26 cellular contexts compared by ENCODE assay signal in the genomic region with DNA sequence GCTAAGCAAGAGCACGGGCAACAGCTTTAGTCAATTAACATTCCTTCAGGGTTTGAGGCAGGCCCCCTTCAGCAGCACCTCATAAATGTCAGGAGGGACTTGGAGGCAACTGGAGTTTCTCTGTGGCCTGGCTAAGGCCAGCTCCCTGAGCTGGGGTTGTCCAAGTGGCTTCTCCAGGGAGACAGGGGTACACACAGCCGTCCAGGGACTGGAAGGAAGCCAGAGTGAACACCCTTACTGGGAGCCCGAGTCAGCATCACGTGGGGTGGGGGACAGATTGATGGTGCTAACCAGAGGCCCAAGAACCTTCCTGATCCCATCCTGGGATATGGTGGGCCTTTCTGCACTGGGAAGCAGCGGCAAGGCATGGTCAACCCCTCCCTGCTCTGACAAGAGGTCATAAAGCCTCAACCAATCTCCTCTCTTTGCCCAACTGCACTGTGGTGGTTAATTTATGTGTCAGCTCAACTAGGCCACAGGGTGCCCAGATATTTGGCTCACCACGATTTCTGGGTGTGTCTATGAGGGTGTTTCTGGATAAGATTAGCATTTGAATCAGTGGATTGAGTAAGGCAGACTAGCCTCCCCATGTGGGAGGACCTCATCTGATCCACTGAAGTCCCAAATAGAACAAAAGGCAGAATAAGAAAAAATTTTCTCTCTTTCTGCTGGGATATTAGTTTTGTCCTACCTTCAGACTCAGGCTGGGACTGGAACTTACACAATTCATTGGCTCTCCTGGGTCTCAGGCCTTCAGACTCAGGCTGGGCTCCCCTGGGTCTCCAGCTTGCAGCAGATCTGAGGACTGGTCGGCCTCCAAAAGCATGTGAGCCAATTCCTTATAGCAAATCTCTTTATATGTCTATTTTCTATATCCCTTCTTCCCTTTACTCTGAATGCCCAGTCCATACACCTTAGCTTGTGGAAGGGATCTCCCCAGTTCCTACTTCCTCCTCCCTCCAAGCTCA.
A peak's percentile ranks its signal among the peaks of the same experiment; 100 is the strongest.
DNase-seq lines count a peak whose midpoint lies in the region; ATAC-seq, FAIRE-seq and TF ChIP-seq lines count a peak whose summit lies in the region.
"Had no signal": no experiment of that assay in that cellular context is flagged by ENCODE, and none has a peak within 500 bp of the region (broad histone marks: within the 10 kb centered on the region; RNA-seq: fewer than 3 reads in every experiment).

No MANE protein-coding gene starts in this region.

- H3K36me3 ChIP-seq in RWPE2 (ENCODE audit: low read depth) = no peaks in the 10 kb centered on the region
- H3K36me3 ChIP-seq: BLaER1 treated with 17β-estradiol and CSF1 and Interleukin-3, amounts not matched to agents 10 nM and 100 nM; gastrocnemius medialis; SJSA1; thoracic aorta had no signal

- no peak overlapping the region for H3K27ac Mint-ChIP-seq in activated CD4-positive, alpha-beta T cell treated with anti-CD3 and anti-CD28 coated beads, Interleukin-2, amount 10 ng/mL, durations not matched to agents 24 days and 14 days
- H3K27ac Mint-ChIP-seq in activated naive CD4-positive, alpha-beta T cell treated with anti-CD3 and anti-CD28 coated beads, Interleukin-2, amount 10 ng/mL, durations not matched to agents 7 days and 5 days = no peak overlapping the region
- H3K27ac Mint-ChIP-seq: activated CD4-positive, alpha-beta T cell treated with anti-CD3 and anti-CD28 coated beads for 36 hours had no signal

- no peak for TF ChIP-seq POLR2A in GM12891 (IDR thresholded peaks at IDR 0.05; ENCODE audit: low read depth, low read length)

- no peak overlapping the region for H3K4me3 Mint-ChIP-seq in activated CD4-positive, alpha-beta T cell treated with anti-CD3 and anti-CD28 coated beads, Interleukin-2, amount 10 ng/mL, durations not matched to agents 24 days and 14 days
- H3K4me3 Mint-ChIP-seq in activated naive CD4-positive, alpha-beta T cell treated with anti-CD3 and anti-CD28 coated beads, Interleukin-2, amount 10 ng/mL, durations not matched to agents 7 days and 5 days = no peak overlapping the region
- H3K4me3 Mint-ChIP-seq: activated CD4-positive, alpha-beta T cell treated with anti-CD3 and anti-CD28 coated beads for 36 hours; naive B cell had no signal

- no peaks in the 10 kb centered on the region for H3K9me3 ChIP-seq in RWPE2 (ENCODE audit: severe bottlenecking)
- H3K9me3 ChIP-seq: BLaER1 treated with 17β-estradiol and CSF1 and Interleukin-3, amounts not matched to agents 10 nM and 100 nM; gastrocnemius medialis; SJSA1; thoracic aorta had no signal

- no peaks in the 10 kb centered on the region for H3K36me3 Mint-ChIP-seq in activated CD4-positive, alpha-beta T cell treated with anti-CD3 and anti-CD28 coated beads, Interleukin-2, amount 10 ng/mL, durations not matched to agents 24 days and 14 days (ENCODE audit: low read depth)
- no peaks in the 10 kb centered on the region for H3K36me3 Mint-ChIP-seq in activated naive CD4-positive, alpha-beta T cell treated with anti-CD3 and anti-CD28 coated beads, Interleukin-2, amount 10 ng/mL, durations not matched to agents 7 days and 5 days
- H3K36me3 Mint-ChIP-seq: naive B cell had no signal

- no peak overlapping the region for H3K4me3 ChIP-seq in RWPE2 (ENCODE audit: severe bottlenecking)
- H3K4me3 ChIP-seq in fibroblast of villous mesenchyme (ENCODE audit: low read depth, low read length) = no peak overlapping the region
- H3K4me3 ChIP-seq: BLaER1 treated with 17β-estradiol and CSF1 and Interleukin-3, amounts not matched to agents 10 nM and 100 nM; gastrocnemius medialis; SJSA1; thoracic aorta had no signal

- ATAC-seq in RWPE2 (ENCODE audit: low read depth) = peak; percentile 20; the same call in 1 of the 3 replicates
- ATAC-seq in sciatic nerve = peak; percentile 24
- ATAC-seq: activated CD4-positive, alpha-beta T cell treated with anti-CD3 and anti-CD28 coated beads for 36 hours; gastrocnemius medialis; HCT116; left lobe of liver had no signal

- H3K27ac ChIP-seq in RWPE2 (ENCODE audit: poor library complexity, severe bottlenecking) = no peak overlapping the region
- H3K27ac ChIP-seq: BLaER1 treated with 17β-estradiol and CSF1 and Interleukin-3, amounts not matched to agents 10 nM and 100 nM; gastrocnemius medialis; SJSA1; thoracic aorta had no signal

- no peaks in the 10 kb centered on the region for H3K27me3 ChIP-seq in RWPE2 (ENCODE audit: insufficient read depth, poor library complexity, severe bottlenecking)
- H3K27me3 ChIP-seq: BLaER1 treated with 17β-estradiol and CSF1 and Interleukin-3, amounts not matched to agents 10 nM and 100 nM; gastrocnemius medialis; SJSA1 had no signal

- H3K9me3 Mint-ChIP-seq in activated CD4-positive, alpha-beta T cell treated with anti-CD3 and anti-CD28 coated beads, Interleukin-2, amount 10 ng/mL, durations not matched to agents 24 days and 14 days = no peaks in the 10 kb centered on the region
- no peaks in the 10 kb centered on the region for H3K9me3 Mint-ChIP-seq in activated naive CD4-positive, alpha-beta T cell treated with anti-CD3 and anti-CD28 coated beads, Interleukin-2, amount 10 ng/mL, durations not matched to agents 7 days and 5 days

- DNase-seq in ELF-1 (ENCODE audit: low read depth, low spot score) = peak; percentile 71
- peak; percentile 45 for DNase-seq in RWPE2 (ENCODE audit: low spot score)
- DNase-seq in fibroblast of villous mesenchyme (ENCODE audit: low read depth) = peak; percentile 93
- no peak for DNase-seq in sciatic nerve (ENCODE audit: low spot score)
- DNase-seq in HPDE6-E6E7 (ENCODE audit: extremely low spot score) = no peak
- no peak for DNase-seq in activated CD4-positive, alpha-beta T cell treated with anti-CD3 and anti-CD28 coated beads, Interleukin-2, amount 10 ng/mL, durations not matched to agents 24 days and 14 days
- DNase-seq in GM12891 (ENCODE audit: insufficient read length, low spot score) = no peak
- no peak for DNase-seq in activated naive CD4-positive, alpha-beta T cell treated with anti-CD3 and anti-CD28 coated beads, Interleukin-2, amount 10 ng/mL, durations not matched to agents 7 days and 5 days
- DNase-seq: activated CD4-positive, alpha-beta T cell treated with anti-CD3 and anti-CD28 coated beads for 36 hours; activated effector memory CD4-positive, alpha-beta T cell treated with anti-CD3 and anti-CD28 coated beads, Interleukin-2, amount 50 U/mL, for 16 hours; anterior cingulate cortex; cerebellar nuclear complex; gastrocnemius medialis; MV-4-11; naive B cell; NCI-H1930; NCI-H526 treated with DMSO at 0.1 percent for 48 hours; OCI-M1; posterior cingulate gyrus; small intestine; T1000 had no signal

- CTCF ChIA-PET in activated naive CD4-positive, alpha-beta T cell treated with anti-CD3 and anti-CD28 coated beads, Interleukin-2, amount 10 ng/mL, durations not matched to agents 7 days and 5 days (lab: Charles Lee) = interaction anchor here (1.0 kb wide), 1 partner anchor 556 kb away, joined by 3 read pairs; no protein-coding TSS in a partner anchor

- FAIRE-seq in GM12891 (lab: Jason Lieb, UNC) = no peak
- FAIRE-seq: small intestine had no signal

- no peaks in the 10 kb centered on the region for H3K4me1 Mint-ChIP-seq in activated CD4-positive, alpha-beta T cell treated with anti-CD3 and anti-CD28 coated beads, Interleukin-2, amount 10 ng/mL, durations not matched to agents 24 days and 14 days
- no peaks in the 10 kb centered on the region for H3K4me1 Mint-ChIP-seq in activated naive CD4-positive, alpha-beta T cell treated with anti-CD3 and anti-CD28 coated beads, Interleukin-2, amount 10 ng/mL, durations not matched to agents 7 days and 5 days
- H3K4me1 Mint-ChIP-seq: activated CD4-positive, alpha-beta T cell treated with anti-CD3 and anti-CD28 coated beads for 36 hours; naive B cell had no signal

- no peaks in the 10 kb centered on the region for H3K4me1 ChIP-seq in RWPE2 (ENCODE audit: insufficient read depth, poor library complexity, severe bottlenecking)
- H3K4me1 ChIP-seq: BLaER1 treated with 17β-estradiol and CSF1 and Interleukin-3, amounts not matched to agents 10 nM and 100 nM; gastrocnemius medialis; SJSA1 had no signal

- H3K27me3 Mint-ChIP-seq in activated CD4-positive, alpha-beta T cell treated with anti-CD3 and anti-CD28 coated beads, Interleukin-2, amount 10 ng/mL, durations not matched to agents 24 days and 14 days = no peaks in the 10 kb centered on the region
- H3K27me3 Mint-ChIP-seq in activated naive CD4-positive, alpha-beta T cell treated with anti-CD3 and anti-CD28 coated beads, Interleukin-2, amount 10 ng/mL, durations not matched to agents 7 days and 5 days = peaks cover 17% of the 10 kb centered on the region
- H3K27me3 Mint-ChIP-seq: activated CD4-positive, alpha-beta T cell treated with anti-CD3 and anti-CD28 coated beads for 36 hours had no signal

- intact Hi-C loops in sciatic nerve (cut with DNase I) = loop anchor here (2.0 kb wide), 1 partner anchor 567 kb away; no protein-coding TSS in a partner anchor
- intact Hi-C loops in activated CD4-positive, alpha-beta T cell treated with anti-CD3 and anti-CD28 coated beads, Interleukin-2, amount 10 ng/mL, durations not matched to agents 24 days and 14 days (cut with micrococcal nuclease) = no loop called here

- TF ChIP-seq CTCF in RWPE2 (IDR thresholded peaks at IDR 0.05; ENCODE audit: poor library complexity, severe bottlenecking) (no peak), fibroblast of villous mesenchyme (IDR thresholded peaks at IDR 0.05; ENCODE audit: insufficient read depth, low read depth, low read length) (no peak)

TF ChIP-seq in GM12891, 5 proteins besides CTCF, POLR2A, EP300 and RAD21:
- TF ChIP-seq POLR2AphosphoS5 (IDR thresholded peaks at IDR 0.05; ENCODE audit: low read depth, low read length) (no peak), PAX5 (IDR thresholded peaks at IDR 0.05; ENCODE audit: insufficient read depth, low read length, severe bottlenecking) (no peak), POU2F2 (IDR thresholded peaks at IDR 0.05; ENCODE audit: low read depth, low read length) (no peak), SPI1 (IDR thresholded peaks at IDR 0.05; ENCODE audit: low read depth, low read length) (no peak), TAF1 (IDR thresholded peaks at IDR 0.05; ENCODE audit: low read depth, low read length) (no peak)

Comparison
In these comparisons a context has a peak if more than half of its experiments do, and no peak if none do; other contexts are left out.
1. DNase-seq: peak in ELF-1 (single experiment), RWPE2 (single experiment) and fibroblast of villous mesenchyme (single experiment); none in sciatic nerve (single experiment), HPDE6-E6E7 (single experiment), activated CD4-positive, alpha-beta T cell treated with anti-CD3 and anti-CD28 coated beads, Interleukin-2, amount 10 ng/mL, durations not matched to agents 24 days and 14 days (single experiment), GM12891 (single experiment) and activated naive CD4-positive, alpha-beta T cell treated with anti-CD3 and anti-CD28 coated beads, Interleukin-2, amount 10 ng/mL, durations not matched to agents 7 days and 5 days (single experiment).